18 cellular contexts compared by ENCODE assay signal in the genomic region with DNA sequence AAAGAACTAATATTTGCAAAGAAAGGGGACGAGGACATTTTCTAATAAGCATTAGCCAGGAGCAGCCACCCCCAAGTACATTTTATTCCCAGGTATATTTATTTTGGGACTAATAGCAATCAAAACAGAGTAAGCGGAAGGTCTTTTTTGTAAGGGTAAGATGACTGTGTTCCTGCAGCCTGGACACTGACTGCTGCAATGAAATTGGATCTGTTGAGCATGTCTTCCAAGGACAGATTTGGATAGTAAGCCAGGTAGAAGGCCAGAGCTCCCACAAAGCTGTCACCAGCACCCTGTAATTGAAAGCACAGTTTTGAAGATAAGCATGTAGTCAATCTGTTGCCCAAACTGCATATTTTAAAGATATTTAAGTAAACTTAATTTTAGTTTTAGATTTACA.
"Had no signal": no experiment of that assay in that cellular context is flagged by ENCODE, and none has a peak within 500 bp of the region (broad histone marks: within the 10 kb centered on the region; RNA-seq: fewer than 3 reads in every experiment).

No MANE protein-coding gene starts in this region.

- H3K36me3 ChIP-seq: suprapubic skin, transverse colon, uterus had no signal

- H3K9me3 ChIP-seq: suprapubic skin, transverse colon, uterus had no signal

- H3K4me3 ChIP-seq: coronary artery, suprapubic skin, transverse colon, uterus had no signal

- H3K4me1 ChIP-seq: uterus had no signal

- H3K27me3 ChIP-seq: brain microvascular endothelial cell, suprapubic skin, transverse colon, uterus had no signal

- ATAC-seq: activated CD8-positive, alpha-beta memory T cell treated with anti-CD3 and anti-CD28 coated beads, Interleukin-2, amount 10 ng/mL, durations not matched to agents 7 days and 5 days; activated naive CD8-positive, alpha-beta T cell treated with anti-CD3 and anti-CD28 coated beads, Interleukin-2, amount 50 U/mL, for 24 hours; WTC11 had no signal

- H3K27ac ChIP-seq: brain microvascular endothelial cell, suprapubic skin had no signal

- DNase-seq: activated CD4-positive, alpha-beta memory T cell treated with anti-CD3 and anti-CD28 coated beads for 36 hours; activated CD4-positive, alpha-beta T cell treated with anti-CD3 and anti-CD28 coated beads for 4 hours; activated CD8-positive, alpha-beta memory T cell treated with anti-CD3 and anti-CD28 coated beads, Interleukin-2, amount 10 ng/mL, durations not matched to agents 7 days and 5 days; activated effector memory CD4-positive, alpha-beta T cell treated with Interleukin-2 at 50 U/mL for 16 hours; activated naive CD4-positive, alpha-beta T cell treated with anti-CD3 and anti-CD28 coated beads, Interleukin-2, amount 10 ng/mL, durations not matched to agents 7 days and 5 days; activated naive CD8-positive, alpha-beta T cell treated with anti-CD3 and anti-CD28 coated beads, Interleukin-2, amount 50 U/mL, for 24 hours; activated T-cell treated with anti-CD3 and anti-CD28 coated beads, Interleukin-2, amount 50 U/mL, for 24 hours; aorta; brain microvascular endothelial cell; erythroblast; midbrain; retina; stimulated activated CD4-positive, alpha-beta T cell treated with anti-CD3 and anti-CD28 coated beads, Interleukin-2, amount 100 ng/mL, for 24 hours; transverse colon; uterus had no signal
